In the genomic region with DNA sequence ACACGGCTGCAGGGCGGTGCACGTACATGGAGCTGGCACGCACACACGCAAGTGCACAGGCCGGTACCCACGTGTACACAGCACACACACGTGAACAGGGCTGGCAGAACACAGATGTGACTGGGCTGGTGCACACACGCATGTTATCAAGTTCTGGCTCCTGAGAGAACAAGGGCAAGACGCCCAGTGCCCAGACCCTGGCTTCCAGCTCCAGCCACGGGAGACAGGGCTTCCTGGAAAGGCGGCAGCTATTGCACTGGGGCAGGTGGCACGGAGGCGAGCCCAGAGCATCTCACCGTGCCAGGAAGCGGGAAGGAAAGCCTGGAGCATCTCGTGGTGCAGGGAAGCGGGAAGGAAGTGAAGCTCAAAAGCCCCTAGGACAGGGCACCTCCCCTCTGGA, we compare ENCODE assay signal across 17 cellular contexts. TPM values are rescaled to one million over a fixed set of nuclear protein-coding genes. Genes with fewer than 3 reads are reported as not detected.
A peak's percentile ranks its signal among the peaks of the same experiment; 100 is the strongest.
DNase-seq lines count a peak whose midpoint lies in the region; ATAC-seq, FAIRE-seq and TF ChIP-seq lines count a peak whose summit lies in the region.
"Had no signal": no experiment of that assay in that cellular context is flagged by ENCODE, and none has a peak within 500 bp of the region (broad histone marks: within the 10 kb centered on the region; RNA-seq: fewer than 3 reads in every experiment).

No MANE protein-coding gene starts in this region.

- H3K27ac ChIP-seq in right atrium auricular region, result no peak overlapping the region
- H3K27ac ChIP-seq in psoas muscle, result peak overlapping the region; percentile 30
- H3K27ac ChIP-seq: SJCRH30 had no signal

- H3F3A ChIP-seq in Loucy (ENCODE audit: low read depth), result no peaks in the 10 kb centered on the region

- H3K79me2 ChIP-seq in Loucy (ENCODE audit: insufficient read depth, low read length), result peaks cover 64% of the 10 kb centered on the region

- peak overlapping the region; percentile 37 for H3K4me2 ChIP-seq in Loucy (ENCODE audit: low read depth, low read length, poor library complexity, severe bottlenecking)

- H3K36me3 ChIP-seq in right atrium auricular region (peaks cover 57% of the 10 kb centered on the region), Loucy (ENCODE audit: insufficient read depth, low read length) (peaks cover 34% of the 10 kb centered on the region; the same call in 1 of the 2 replicates), bronchial epithelial cell (ENCODE audit: control insufficient read depth, insufficient read depth, low read length) (peaks cover 47% of the 10 kb centered on the region), psoas muscle (ENCODE audit: insufficient read depth in 1 of 2, low read depth in 1 of 2) (peaks cover 7 to 67% of the 10 kb centered on the region in 2 donors)

- H3K4me1 ChIP-seq in right atrium auricular region, result peaks cover 0 to 46% of the 10 kb centered on the region in 2 donors
- H3K4me1 ChIP-seq in Loucy (ENCODE audit: insufficient read depth, low read length, poor library complexity, severe bottlenecking), result peaks cover 18% of the 10 kb centered on the region
- H3K4me1 ChIP-seq in psoas muscle, result peaks cover 18% of the 10 kb centered on the region
- H3K4me1 ChIP-seq: SJCRH30 had no signal

- intact Hi-C loops in Right ventricle myocardium superior (cut with DNase I), result no loop called here
- intact Hi-C loops in psoas muscle (cut with DNase I), result no loop called here

- no peaks in the 10 kb centered on the region for H3K9me2 ChIP-seq in Loucy (replicated peaks; ENCODE audit: low read depth, low read length)

- no peak for DNase-seq in Right ventricle myocardium superior
- DNase-seq in right atrium auricular region (ENCODE audit: low spot score), result no peak
- no peak for DNase-seq in bronchial epithelial cell (ENCODE audit: low read depth)
- DNase-seq in psoas muscle, result no peak
- DNase-seq in D721Med (ENCODE audit: insufficient read length, low spot score), result no peak
- DNase-seq: DND-41, GF-D8, IMR-90, NCI-H1417 treated with DMSO at 0.1 percent for 48 hours, NCI-H2029 treated with DMSO at 0.1 percent for 48 hours, NCI-H524, SJCRH30 had no signal

- H2AFZ ChIP-seq in Loucy (ENCODE audit: low read length), result no peak overlapping the region

- WGBS in psoas muscle, 3 donors, result 49 to 57% (median 52%) methylated on average over 18 of the region's 18 CpGs

- ATAC-seq in Right ventricle myocardium superior (ENCODE audit: poor library complexity) (peak; percentile 26), psoas muscle (peak in 3 of 4 donors; percentile 33 to 48 (median 40)), GM21360 (IDR thresholded peaks at IDR 0.05; ENCODE audit: unreplicated experiment) (no peak), HG03442 (IDR thresholded peaks at IDR 0.05; ENCODE audit: unreplicated experiment) (no peak)

- H4K20me1 ChIP-seq in Loucy (ENCODE audit: insufficient read depth, low read length, poor library complexity, severe bottlenecking), result peaks cover 32% of the 10 kb centered on the region

- H3K27me3 ChIP-seq in right atrium auricular region, result no peaks in the 10 kb centered on the region
- no peaks in the 10 kb centered on the region for H3K27me3 ChIP-seq in Loucy (ENCODE audit: insufficient read depth, low read length, poor library complexity, severe bottlenecking)
- H3K27me3 ChIP-seq in bronchial epithelial cell (ENCODE audit: control insufficient read depth, insufficient read depth, low read length), result no peaks in the 10 kb centered on the region
- H3K27me3 ChIP-seq in psoas muscle (ENCODE audit: insufficient read depth in 3 of 3, low read length in 2 of 3), result no peaks in the 10 kb centered on the region
- H3K27me3 ChIP-seq: SJCRH30 had no signal

- H3K9me3 ChIP-seq in right atrium auricular region (no peaks in the 10 kb centered on the region), Loucy (ENCODE audit: insufficient read depth, low read depth, low read length) (no peaks in the 10 kb centered on the region), psoas muscle (no peaks in the 10 kb centered on the region)
- H3K9me3 ChIP-seq: SJCRH30 had no signal

- no peak overlapping the region for H3K4me3 ChIP-seq in right atrium auricular region
- no peak overlapping the region for H3K4me3 ChIP-seq in Loucy (ENCODE audit: low read length, poor library complexity, severe bottlenecking)
- no peak overlapping the region for H3K4me3 ChIP-seq in bronchial epithelial cell (ENCODE audit: low read depth, low read length)
- H3K4me3 ChIP-seq in psoas muscle, result no peak overlapping the region
- H3K4me3 ChIP-seq: SJCRH30 had no signal

- peak; percentile 64 for FAIRE-seq in bronchial epithelial cell (lab: Jason Lieb, UNC)
- no peak for FAIRE-seq in D721Med (lab: Jason Lieb, UNC)
- FAIRE-seq: H54 had no signal

- H3K9ac ChIP-seq in Loucy (ENCODE audit: low read depth, low read length, poor library complexity, severe bottlenecking), result no peak overlapping the region

- TF ChIP-seq CTCF in right atrium auricular region (IDR thresholded peaks at IDR 0.05) (no peak), Loucy (conservative IDR thresholded peaks at IDR 0.05; ENCODE audit: low read length) (no peak), bronchial epithelial cell (IDR thresholded peaks at IDR 0.05; ENCODE audit: insufficient read depth, low read length, severe bottlenecking) (no peak), psoas muscle (IDR thresholded peaks at IDR 0.05) (no peak), D721Med (IDR thresholded peaks at IDR 0.05; ENCODE audit: insufficient read depth, missing control alignments) (no peak)

RNA-seq across cellular contexts. Expression of a gene that starts 5.9 kb away (rescaled TPM):
- total RNA-seq in Right ventricle myocardium superior (110 TPM), right atrium auricular region (100 to 1,000 TPM; 120 to 128 TPM), bronchial epithelial cell (68.2 and 81.3 TPM in 2 replicates), psoas muscle (100 to 1,000 TPM in 1 of 4 donors, 10 to 100 TPM in 3; 70.6 to 109 (median 82.5) TPM)
- polyA plus RNA-seq in psoas muscle, result 100 to 1,000 TPM in 2 of 3 donors, 10 to 100 TPM in 1; 67.5 to 129 (median 108) TPM

RNA-seq across cellular contexts. Expression of a gene that starts 6.1 kb away (rescaled TPM):
- total RNA-seq in Right ventricle myocardium superior, result 8.6 TPM
- total RNA-seq in right atrium auricular region, result 10 to 100 TPM; 16.1 to 19.7 TPM
- total RNA-seq in bronchial epithelial cell, result 19.1 and 24.5 TPM in 2 replicates
- total RNA-seq in psoas muscle, result 10 to 100 TPM in 3 of 4 donors, 1 to 10 TPM in 1; 8.9 to 13.7 (median 11.1) TPM
- polyA plus RNA-seq in psoas muscle, result 10 to 100 TPM in 2 of 3 donors, 1 to 10 TPM in 1; 7.7 to 30.3 (median 15.6) TPM

RNA-seq across cellular contexts. Expression of a gene that starts 12.0 kb away (rescaled TPM):
- 2.1 TPM for total RNA-seq in Right ventricle myocardium superior
- total RNA-seq in right atrium auricular region, result under 1 TPM; 0.59 to 0.79 TPM
- total RNA-seq in bronchial epithelial cell, result 0.13 TPM in 1 of 2 replicates, not detected in the other
- total RNA-seq in psoas muscle, result 1 to 10 TPM; 1.4 to 4.6 (median 3.7) TPM
- polyA plus RNA-seq in psoas muscle, result 1 to 10 TPM; 1.7 to 3.8 (median 2.6) TPM
- total RNA-seq: IMR-90 had no signal

RNA-seq across cellular contexts. Expression of a gene that starts 19.5 kb away (rescaled TPM):
- 0.32 TPM for total RNA-seq in Right ventricle myocardium superior
- under 1 TPM in 1 of 2 donors, not detected in 1; 0.55 TPM for total RNA-seq in right atrium auricular region
- total RNA-seq in bronchial epithelial cell, result 1.7 TPM in 1 of 2 replicates, not detected in the other
- total RNA-seq in psoas muscle, result under 1 TPM in 1 of 4 donors, not detected in 3; 0.27 TPM
- polyA plus RNA-seq in psoas muscle, result under 1 TPM; 0.04 to 0.76 (median 0.13) TPM
- total RNA-seq: LHCN-M2 had no signal

RNA-seq across cellular contexts. Expression of a gene that starts 20.6 kb away (rescaled TPM):
- total RNA-seq in Right ventricle myocardium superior, result 0.51 TPM
- not detected for total RNA-seq in right atrium auricular region
- 1.3 and 2.7 TPM in 2 replicates for total RNA-seq in bronchial epithelial cell
- 1 to 10 TPM in 2 of 4 donors, under 1 TPM in 2; 0.75 to 1.4 (median 1.0) TPM for total RNA-seq in psoas muscle
- under 1 TPM; 0.13 to 0.98 (median 0.36) TPM for polyA plus RNA-seq in psoas muscle
- total RNA-seq: SJCRH30 had no signal

Comparison
In these comparisons a context has a peak if more than half of its experiments do, and no peak if none do; other contexts are left out.
1. ATAC-seq: peak in Right ventricle myocardium superior (single experiment) and psoas muscle (3 of 4); none in GM21360 (single experiment) and HG03442 (single experiment).